In genomic region chr5:179794575-179794974, GRCh38 we compare ENCODE assay signal across 9 cellular contexts. TPM values are rescaled to one million over a fixed set of nuclear protein-coding genes. Genes with fewer than 3 reads are reported as not detected.
DNase-seq lines count a peak whose midpoint lies in the region; ATAC-seq and TF ChIP-seq lines count a peak whose summit lies in the region.
"Had no signal": no experiment of that assay in that cellular context is flagged by ENCODE, and none has a peak within 500 bp of the region (broad histone marks: within the 10 kb centered on the region; RNA-seq: fewer than 3 reads in every experiment).

No MANE protein-coding gene starts in this region.

- H3K36me3 ChIP-seq in iPS-20b (ENCODE audit: insufficient read depth, low read depth, low read length) (peaks cover 26% of the 10 kb centered on the region), stomach (peaks cover 25 to 30% (median 28%) of the 10 kb centered on the region in 4 donors)

- H3K4me1 ChIP-seq in iPS-20b (ENCODE audit: insufficient read depth, low read length): peaks cover 7% of the 10 kb centered on the region; the same call in 1 of the 2 replicates
- peaks cover 38 to 62% (median 55%) of the 10 kb centered on the region in 4 donors for H3K4me1 ChIP-seq in stomach

- DNase-seq in activated CD4-positive, alpha-beta T cell treated with anti-CD3 and anti-CD28 coated beads, Interleukin-2, amount 10 ng/mL, durations not matched to agents 24 days and 14 days: no peak
- no peak for DNase-seq in activated CD4-positive, alpha-beta T cell treated with anti-CD3 and anti-CD28 coated beads for 48 hours
- no peak for DNase-seq in activated CD8-positive, alpha-beta T cell treated with anti-CD3 and anti-CD28 coated beads, Interleukin-2, amount 10 ng/mL, durations not matched to agents 7 days and 5 days
- DNase-seq in stomach: no peak
- DNase-seq in stimulated activated naive CD4-positive, alpha-beta T cell (lab: John Stamatoyannopoulos, UW): no peak
- DNase-seq: amniotic stem cell had no signal

- peaks cover 19% of the 10 kb centered on the region for H3K36me3 Mint-ChIP-seq in activated CD4-positive, alpha-beta T cell treated with anti-CD3 and anti-CD28 coated beads, Interleukin-2, amount 10 ng/mL, durations not matched to agents 24 days and 14 days (ENCODE audit: low read depth)
- H3K36me3 Mint-ChIP-seq in activated CD8-positive, alpha-beta T cell treated with anti-CD3 and anti-CD28 coated beads, Interleukin-2, amount 10 ng/mL, durations not matched to agents 7 days and 5 days (ENCODE audit: low read depth): peaks cover 21% of the 10 kb centered on the region

- no peak for TF ChIP-seq CTCF in stomach (IDR thresholded peaks at IDR 0.05)

- H3K9me3 ChIP-seq in iPS-20b (ENCODE audit: insufficient read depth, low read depth, low read length) (no peaks in the 10 kb centered on the region), stomach (no peaks in the 10 kb centered on the region)

- no peak overlapping the region for H3K27ac Mint-ChIP-seq in activated CD4-positive, alpha-beta T cell treated with anti-CD3 and anti-CD28 coated beads, Interleukin-2, amount 10 ng/mL, durations not matched to agents 24 days and 14 days
- H3K27ac Mint-ChIP-seq in activated CD8-positive, alpha-beta T cell treated with anti-CD3 and anti-CD28 coated beads, Interleukin-2, amount 10 ng/mL, durations not matched to agents 7 days and 5 days: no peak overlapping the region

- H3K27me3 Mint-ChIP-seq in activated CD4-positive, alpha-beta T cell treated with anti-CD3 and anti-CD28 coated beads, Interleukin-2, amount 10 ng/mL, durations not matched to agents 24 days and 14 days: no peaks in the 10 kb centered on the region
- no peaks in the 10 kb centered on the region for H3K27me3 Mint-ChIP-seq in activated CD8-positive, alpha-beta T cell treated with anti-CD3 and anti-CD28 coated beads, Interleukin-2, amount 10 ng/mL, durations not matched to agents 7 days and 5 days (ENCODE audit: low read depth)

- no peak for TF ChIP-seq EP300 in stomach (IDR thresholded peaks at IDR 0.05)

- TF ChIP-seq POLR2A in stomach (IDR thresholded peaks at IDR 0.05): no peak

- CTCF ChIA-PET in activated CD8-positive, alpha-beta T cell treated with anti-CD3 and anti-CD28 coated beads, Interleukin-2, amount 10 ng/mL, durations not matched to agents 7 days and 5 days (lab: Charles Lee): interaction anchor here (1.1 to 6.3 kb wide), 4 partner anchors 7 to 32 kb away, joined by 3 to 48 read pairs (median 10); partner anchors contain the start of gene SQSTM1

- peaks cover 14% of the 10 kb centered on the region for H3K4me1 Mint-ChIP-seq in activated CD4-positive, alpha-beta T cell treated with anti-CD3 and anti-CD28 coated beads, Interleukin-2, amount 10 ng/mL, durations not matched to agents 24 days and 14 days
- peaks cover 36% of the 10 kb centered on the region for H3K4me1 Mint-ChIP-seq in activated CD8-positive, alpha-beta T cell treated with anti-CD3 and anti-CD28 coated beads, Interleukin-2, amount 10 ng/mL, durations not matched to agents 7 days and 5 days (ENCODE audit: low read depth)

- no peak for ATAC-seq in activated CD8-positive, alpha-beta T cell treated with anti-CD3 and anti-CD28 coated beads, Interleukin-2, amount 10 ng/mL, durations not matched to agents 7 days and 5 days
- ATAC-seq in GM21526 (IDR thresholded peaks at IDR 0.05; ENCODE audit: low FRiP score, unreplicated experiment) (no peak), HG03095 (IDR thresholded peaks at IDR 0.05; ENCODE audit: unreplicated experiment) (no peak)

- 85 to 100% (median 90%) methylated on average over 2 to 3 of the region's 3 CpGs for WGBS in stomach, 5 donors

- H3K4me3 Mint-ChIP-seq in activated CD4-positive, alpha-beta T cell treated with anti-CD3 and anti-CD28 coated beads, Interleukin-2, amount 10 ng/mL, durations not matched to agents 24 days and 14 days: peak overlapping the region; percentile 50
- H3K4me3 Mint-ChIP-seq in activated CD8-positive, alpha-beta T cell treated with anti-CD3 and anti-CD28 coated beads, Interleukin-2, amount 10 ng/mL, durations not matched to agents 7 days and 5 days: peak overlapping the region; percentile 61

- H3K4me3 ChIP-seq in iPS-20b (ENCODE audit: low read length) (peak overlapping the region; percentile 66; the same call in 1 of the 2 replicates), stomach (peak overlapping the region; percentile 3 to 75 (median 66))

- no peaks in the 10 kb centered on the region for H3K9me3 Mint-ChIP-seq in activated CD4-positive, alpha-beta T cell treated with anti-CD3 and anti-CD28 coated beads, Interleukin-2, amount 10 ng/mL, durations not matched to agents 24 days and 14 days
- H3K9me3 Mint-ChIP-seq in activated CD8-positive, alpha-beta T cell treated with anti-CD3 and anti-CD28 coated beads, Interleukin-2, amount 10 ng/mL, durations not matched to agents 7 days and 5 days (ENCODE audit: insufficient read depth): no peaks in the 10 kb centered on the region

- 0 out of 2 replicates have a peak overlapping the region, but pooled peaks have one; percentile 59 for H3K9ac ChIP-seq in iPS-20b (ENCODE audit: low read depth, low read length)

- H3K27ac ChIP-seq in iPS-20b (ENCODE audit: low read length) (no peak overlapping the region), stomach (peak overlapping the region in 4 of 5 donors; percentile 70 to 91 (median 88))

- H3K27me3 ChIP-seq in iPS-20b (ENCODE audit: insufficient read depth, low read length) (0 out of 2 replicates have a peak, but pooled peaks cover 6% of the 10 kb centered on the region), stomach (no peaks in the 10 kb centered on the region)

- POLR2A ChIA-PET in activated CD8-positive, alpha-beta T cell treated with anti-CD3 and anti-CD28 coated beads, Interleukin-2, amount 10 ng/mL, durations not matched to agents 7 days and 5 days (lab: Charles Lee): interaction anchor here (1.3 to 2.0 kb wide), 2 partner anchors 61 to 171 kb away, joined by 4 to 6 read pairs; partner anchors contain the start of gene HNRNPH1

- intact Hi-C loops in activated CD4-positive, alpha-beta T cell treated with anti-CD3 and anti-CD28 coated beads, Interleukin-2, amount 10 ng/mL, durations not matched to agents 24 days and 14 days (cut with micrococcal nuclease): no loop called here
- intact Hi-C loops in stomach (cut with DNase I; ENCODE audit: low total_unique reads): no loop called here

RNA-seq across cellular contexts. Expression of gene LTC4S, which starts 0.8 kb away (rescaled TPM):
- total RNA-seq in activated CD4-positive, alpha-beta T cell treated with anti-CD3 and anti-CD28 coated beads, Interleukin-2, amount 10 ng/mL, durations not matched to agents 24 days and 14 days: 0.88 and 1.6 TPM in 2 replicates
- 1 to 10 TPM; 3.7 to 3.8 TPM for total RNA-seq in activated CD8-positive, alpha-beta T cell treated with anti-CD3 and anti-CD28 coated beads, Interleukin-2, amount 10 ng/mL, durations not matched to agents 7 days and 5 days
- 10 to 100 TPM in 2 of 5 donors, 1 to 10 TPM in 2, not detected in 1; 5.0 to 21.0 (median 13.3) TPM for total RNA-seq in stomach
- 1 to 10 TPM; 3.3 to 8.4 (median 8.2) TPM for polyA plus RNA-seq in stomach

RNA-seq across cellular contexts. Expression of gene MGAT4B, which starts 12.1 kb away (rescaled TPM):
- 126 and 134 TPM in 2 replicates for total RNA-seq in activated CD4-positive, alpha-beta T cell treated with anti-CD3 and anti-CD28 coated beads, Interleukin-2, amount 10 ng/mL, durations not matched to agents 24 days and 14 days
- 100 to 1,000 TPM in 1 of 2 experiments, 10 to 100 TPM in 1; 85.9 to 103 TPM for total RNA-seq in activated CD8-positive, alpha-beta T cell treated with anti-CD3 and anti-CD28 coated beads, Interleukin-2, amount 10 ng/mL, durations not matched to agents 7 days and 5 days
- total RNA-seq in stomach: 100 to 1,000 TPM; 149 to 617 (median 206) TPM
- 100 to 1,000 TPM in 2 of 3 donors, 10 to 100 TPM in 1; 85.0 to 115 (median 101) TPM for polyA plus RNA-seq in stomach

RNA-seq across cellular contexts. Expression of gene SQSTM1, which starts 26.1 kb away (rescaled TPM):
- total RNA-seq in activated CD4-positive, alpha-beta T cell treated with anti-CD3 and anti-CD28 coated beads, Interleukin-2, amount 10 ng/mL, durations not matched to agents 24 days and 14 days: 177 and 183 TPM in 2 replicates
- total RNA-seq in activated CD8-positive, alpha-beta T cell treated with anti-CD3 and anti-CD28 coated beads, Interleukin-2, amount 10 ng/mL, durations not matched to agents 7 days and 5 days: 100 to 1,000 TPM in 1 of 2 experiments, 10 to 100 TPM in 1; 100.0 to 102 TPM
- 100 to 1,000 TPM; 163 to 693 (median 508) TPM for total RNA-seq in stomach
- 100 to 1,000 TPM; 166 to 251 (median 213) TPM for polyA plus RNA-seq in stomach
